10 cellular contexts compared by ENCODE assay signal in the genomic region with DNA sequence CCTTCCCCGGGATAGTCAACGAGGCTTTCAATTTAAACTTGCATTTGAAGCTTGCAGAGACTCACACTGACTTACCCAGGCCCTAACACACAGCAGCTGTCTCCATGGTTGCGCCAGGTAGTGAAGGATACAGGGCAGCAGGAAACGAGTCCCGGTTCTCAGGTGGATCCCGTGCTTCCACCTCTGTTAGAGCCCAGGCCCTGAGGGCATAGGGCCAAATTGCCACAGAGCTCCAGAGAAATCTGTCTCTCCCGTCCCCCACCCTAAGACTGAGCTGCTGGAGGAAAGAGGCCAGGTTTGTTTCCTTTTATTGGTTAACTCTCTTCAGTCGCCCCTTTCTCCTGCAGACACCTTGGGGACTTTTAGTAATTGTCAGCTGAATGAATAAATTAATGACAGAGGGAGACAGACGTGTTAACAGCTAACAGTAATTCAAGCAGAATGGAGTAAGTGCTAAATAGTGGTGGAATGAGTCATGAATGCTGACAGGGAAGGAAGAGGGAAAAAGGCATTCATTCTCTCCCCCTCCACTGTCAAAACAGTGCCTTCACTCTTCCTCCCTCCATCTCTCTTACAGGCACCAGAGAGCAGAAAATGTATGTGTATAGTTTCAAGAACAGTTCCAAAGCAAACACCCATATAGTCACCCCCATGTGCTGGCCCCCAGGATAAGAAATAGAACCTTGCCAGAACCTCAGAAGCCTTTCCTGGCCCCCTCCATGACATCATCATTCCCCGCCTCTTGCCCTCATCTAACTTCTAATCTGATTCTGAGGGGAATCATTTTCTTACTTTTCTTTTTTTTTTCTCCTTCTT. TPM values are rescaled to one million over a fixed set of nuclear protein-coding genes. Genes with fewer than 3 reads are reported as not detected.
DNase-seq lines count a peak whose midpoint lies in the region; FAIRE-seq and TF ChIP-seq lines count a peak whose summit lies in the region.
"Had no signal": no experiment of that assay in that cellular context is flagged by ENCODE, and none has a peak within 500 bp of the region (broad histone marks: within the 10 kb centered on the region; RNA-seq: fewer than 3 reads in every experiment).

No MANE protein-coding gene starts in this region.

- H3K4me3 ChIP-seq in astrocyte (ENCODE audit: insufficient read depth, low read depth, low read length): no peak overlapping the region

- TF ChIP-seq CTCF in astrocyte (IDR thresholded peaks at IDR 0.05; ENCODE audit: insufficient read depth, low read depth, low read length): no peak

- peak; percentile 55 for FAIRE-seq in astrocyte (lab: Jason Lieb, UNC)

- peaks cover 14% of the 10 kb centered on the region for H3K4me1 ChIP-seq in astrocyte (ENCODE audit: insufficient read depth, low read length)

- H3K9me3 ChIP-seq in astrocyte (ENCODE audit: insufficient read depth, low read depth, low read length): no peaks in the 10 kb centered on the region

- DNase-seq in A172 (ENCODE audit: low spot score): peak; percentile 94
- peak; percentile 81 for DNase-seq in HCEC 1CT
- peak; percentile 82 for DNase-seq in astrocyte (ENCODE audit: low read depth)
- peak; percentile 97 for DNase-seq in islet precursor cell
- no peak for DNase-seq in SK-N-DZ (ENCODE audit: low spot score)
- DNase-seq in stimulated activated CD4-positive, alpha-beta T cell treated with anti-CD3 and anti-CD28 coated beads, Interleukin-4, amount 100 ng/mL, for 1 hour: no peak
- DNase-seq in stimulated activated CD4-positive, alpha-beta T cell treated with anti-CD3 and anti-CD28 coated beads, Interleukin-1b, Interleukin-23, amount 100 ng/mL, for 48 hours: no peak
- no peak for DNase-seq in activated CD4-positive, alpha-beta T cell treated with anti-CD3 and anti-CD28 coated beads, Interleukin-2, amount 50 U/mL, for 4 hours
- DNase-seq: activated T-cell treated with anti-CD3 and anti-CD28 coated beads, Interleukin-2, amount 50 U/mL, for 48 hours; naive thymus-derived CD4-positive, alpha-beta T cell had no signal

- no peaks in the 10 kb centered on the region for H4K20me1 ChIP-seq in astrocyte (ENCODE audit: insufficient read depth, low read length)

- no peaks in the 10 kb centered on the region for H3K79me2 ChIP-seq in astrocyte (ENCODE audit: insufficient read depth, low read length)

- H3K9ac ChIP-seq in astrocyte (ENCODE audit: low read length): peak overlapping the region; percentile 4

- no peaks in the 10 kb centered on the region for H3K36me3 ChIP-seq in astrocyte (ENCODE audit: insufficient read depth, low read length)

- H3K27me3 Mint-ChIP-seq in astrocyte (ENCODE audit: low read depth, unreplicated experiment): peaks cover 3% of the 10 kb centered on the region

- peaks cover 21% of the 10 kb centered on the region for H3K4me1 Mint-ChIP-seq in astrocyte (ENCODE audit: low read depth, unreplicated experiment)
- H3K4me1 Mint-ChIP-seq: naive thymus-derived CD4-positive, alpha-beta T cell had no signal

- peak overlapping the region; percentile 34 for H3K27ac ChIP-seq in astrocyte (ENCODE audit: low read depth, low read length)

- H3K4me3 Mint-ChIP-seq in astrocyte (ENCODE audit: unreplicated experiment): peak overlapping the region; percentile 47
- H3K4me3 Mint-ChIP-seq: naive thymus-derived CD4-positive, alpha-beta T cell had no signal

- no peak overlapping the region for H2AFZ ChIP-seq in astrocyte (ENCODE audit: low read depth, low read length)

- H3K4me2 ChIP-seq in astrocyte (ENCODE audit: low read length): peak overlapping the region; percentile 72

- no peaks in the 10 kb centered on the region for H3K9me3 Mint-ChIP-seq in astrocyte (ENCODE audit: unreplicated experiment)

- H3K27me3 ChIP-seq in astrocyte (ENCODE audit: insufficient read depth, low read length): no peaks in the 10 kb centered on the region

- H3K36me3 Mint-ChIP-seq in astrocyte (ENCODE audit: low read depth, unreplicated experiment): no peaks in the 10 kb centered on the region
- H3K36me3 Mint-ChIP-seq: naive thymus-derived CD4-positive, alpha-beta T cell had no signal

- H3K27ac Mint-ChIP-seq in astrocyte (ENCODE audit: unreplicated experiment): peak overlapping the region; percentile 92
- H3K27ac Mint-ChIP-seq: naive thymus-derived CD4-positive, alpha-beta T cell had no signal

RNA-seq across cellular contexts. Expression of a gene that starts 16.7 kb away (rescaled TPM):
- total RNA-seq in A172 (2014; rRNA removed; shearing (Covaris generic)): 30.7 and 60.3 TPM in 2 replicates
- 55.2 and 58.4 TPM in 2 replicates for total RNA-seq in astrocyte
- polyA plus RNA-seq in SK-N-DZ (2014; cell fraction: cytosol; rRNA removed): 20.6 and 23.3 TPM in 2 replicates
- 26.3 and 39.2 TPM in 2 replicates for polyA plus RNA-seq in SK-N-DZ (2014; cell fraction: nucleus; rRNA removed)
- polyA plus RNA-seq: naive thymus-derived CD4-positive, alpha-beta T cell had no signal

Comparison
In these comparisons a context has a peak if more than half of its experiments do, and no peak if none do; other contexts are left out.
1. DNase-seq: peak in A172 (single experiment), HCEC 1CT (single experiment), astrocyte (single experiment) and islet precursor cell (single experiment); none in SK-N-DZ (single experiment), stimulated activated CD4-positive, alpha-beta T cell treated with anti-CD3 and anti-CD28 coated beads, Interleukin-4, amount 100 ng/mL, for 1 hour (single experiment), stimulated activated CD4-positive, alpha-beta T cell treated with anti-CD3 and anti-CD28 coated beads, Interleukin-1b, Interleukin-23, amount 100 ng/mL, for 48 hours (single experiment) and activated CD4-positive, alpha-beta T cell treated with anti-CD3 and anti-CD28 coated beads, Interleukin-2, amount 50 U/mL, for 4 hours (0 of 2).